In genomic region chr2:20599861-20600461, GRCh38 we compare ENCODE assay signal across 14 cellular contexts. TPM values are rescaled to one million over a fixed set of nuclear protein-coding genes. Genes with fewer than 3 reads are reported as not detected.
DNase-seq lines count a peak whose midpoint lies in the region; ATAC-seq and TF ChIP-seq lines count a peak whose summit lies in the region.
"Had no signal": no experiment of that assay in that cellular context is flagged by ENCODE, and none has a peak within 500 bp of the region (broad histone marks: within the 10 kb centered on the region; RNA-seq: fewer than 3 reads in every experiment).

No MANE protein-coding gene starts in this region.

- H3K4me3 ChIP-seq in upper lobe of right lung: no peak overlapping the region

- H3K36me3 ChIP-seq in upper lobe of right lung: no peaks in the 10 kb centered on the region

- peak overlapping the region; percentile 65 for H3K4me3 Mint-ChIP-seq in neural crest cell
- H3K4me3 Mint-ChIP-seq: activated B cell treated with CpG ODN at 0.5 μM for 24 hours; HFFc6; stimulated activated naive CD8-positive, alpha-beta T cell treated with anti-CD3 and anti-CD28 coated beads, Interleukin-15, Interleukin-2, amounts not matched to agents 100 ng/mL and 50 ng/mL, for 24 hours had no signal

- no peaks in the 10 kb centered on the region for H3K27me3 ChIP-seq in upper lobe of right lung

- peaks cover 70% of the 10 kb centered on the region for H3K4me1 Mint-ChIP-seq in neural crest cell

- peaks cover 2% of the 10 kb centered on the region for H3K36me3 Mint-ChIP-seq in neural crest cell (ENCODE audit: low read depth)

- intact Hi-C loops in Right ventricle myocardium superior (cut with DNase I): no loop called here
- intact Hi-C loops in upper lobe of right lung (cut with DNase I): no loop called here

- H3K27me3 Mint-ChIP-seq in neural crest cell (ENCODE audit: low read depth): no peaks in the 10 kb centered on the region
- H3K27me3 Mint-ChIP-seq: stimulated activated naive CD8-positive, alpha-beta T cell treated with anti-CD3 and anti-CD28 coated beads, Interleukin-15, Interleukin-2, amounts not matched to agents 100 ng/mL and 50 ng/mL, for 24 hours had no signal

- H3K4me1 ChIP-seq in upper lobe of right lung: peaks cover 58% of the 10 kb centered on the region

- ATAC-seq in Right ventricle myocardium superior (ENCODE audit: poor library complexity) (no peak), upper lobe of right lung (no peak)

- no peaks in the 10 kb centered on the region for H3K9me3 ChIP-seq in upper lobe of right lung

- H3K27ac Mint-ChIP-seq in neural crest cell (ENCODE audit: unreplicated experiment): peak overlapping the region; percentile 97
- H3K27ac Mint-ChIP-seq: activated B cell treated with CpG ODN at 0.5 μM for 24 hours; activated T-helper 2 cell treated with anti-CD3 and anti-CD28 coated beads, Interferon-gamma antibody, Interleukin-2, Interleukin-4, amounts not matched to agents 10 μg/mL and 5 μg/mL and 100 μg/mL, durations not matched to agents 14 hours and 24 hours and 36 hours; HFFc6; stimulated activated naive CD8-positive, alpha-beta T cell treated with anti-CD3 and anti-CD28 coated beads, Interleukin-15, Interleukin-2, amounts not matched to agents 100 ng/mL and 50 ng/mL, for 24 hours had no signal

- H3K27ac ChIP-seq in upper lobe of right lung: peak overlapping the region; percentile 49

- H3K9me3 Mint-ChIP-seq in neural crest cell: peaks cover 3% of the 10 kb centered on the region
- H3K9me3 Mint-ChIP-seq: activated B cell treated with CpG ODN at 0.5 μM for 24 hours; activated T-helper 2 cell treated with anti-CD3 and anti-CD28 coated beads, Interferon-gamma antibody, Interleukin-2, Interleukin-4, amounts not matched to agents 10 μg/mL and 5 μg/mL and 100 μg/mL, durations not matched to agents 14 hours and 24 hours and 36 hours; HFFc6; stimulated activated naive CD8-positive, alpha-beta T cell treated with anti-CD3 and anti-CD28 coated beads, Interleukin-15, Interleukin-2, amounts not matched to agents 100 ng/mL and 50 ng/mL, for 24 hours had no signal

- DNase-seq in activated effector memory CD4-positive, alpha-beta T cell treated with anti-CD3 and anti-CD28 coated beads, Interleukin-2, amount 50 U/mL, for 16 hours: peak; percentile 22
- DNase-seq in activated effector memory CD4-positive, alpha-beta T cell treated with Interleukin-2 at 50 U/mL for 16 hours: no peak
- DNase-seq in Right ventricle myocardium superior (peak; percentile 31), neural crest cell (ENCODE audit: low read depth, low spot score) (peak; percentile 63), upper lobe of right lung (peak; percentile 27), D341Med (ENCODE audit: low spot score) (no peak)
- DNase-seq in stimulated activated CD4-positive, alpha-beta T cell treated with anti-CD3 and anti-CD28 coated beads, Interleukin-15, amount 100 ng/mL, for 24 hours: no peak
- no peak for DNase-seq in central memory CD4-positive, alpha-beta T cell
- DNase-seq: activated B cell treated with CpG ODN at 0.5 μM for 24 hours, GF-D8, HFFc6, NCI-H1417 treated with DMSO at 0.1 percent for 48 hours had no signal

- TF ChIP-seq CTCF in neural crest cell (conservative IDR thresholded peaks at IDR 0.05) (no peak), upper lobe of right lung (IDR thresholded peaks at IDR 0.05) (no peak)

RNA-seq across cellular contexts. Expression of gene HS1BP3, which starts 50.9 kb away (rescaled TPM):
- total RNA-seq in Right ventricle myocardium superior: 19.7 TPM
- 19.4 and 19.6 TPM in 2 replicates for total RNA-seq in neural crest cell
- 35.8 TPM for total RNA-seq in upper lobe of right lung

Comparison
In these comparisons a context has a peak if more than half of its experiments do, and no peak if none do; other contexts are left out.
1. DNase-seq: peak in activated effector memory CD4-positive, alpha-beta T cell treated with anti-CD3 and anti-CD28 coated beads, Interleukin-2, amount 50 U/mL, for 16 hours (single experiment), Right ventricle myocardium superior (single experiment), neural crest cell (single experiment) and upper lobe of right lung (single experiment); none in activated effector memory CD4-positive, alpha-beta T cell treated with Interleukin-2 at 50 U/mL for 16 hours (single experiment), D341Med (single experiment), stimulated activated CD4-positive, alpha-beta T cell treated with anti-CD3 and anti-CD28 coated beads, Interleukin-15, amount 100 ng/mL, for 24 hours (single experiment) and central memory CD4-positive, alpha-beta T cell (single experiment).